ENCODE assay signal across 8 cellular contexts in genomic region chr19:10603873-10604459, GRCh38. TPM values are rescaled to one million over a fixed set of nuclear protein-coding genes. Genes with fewer than 3 reads are reported as not detected.
DNase-seq lines count a peak whose midpoint lies in the region; ATAC-seq and TF ChIP-seq lines count a peak whose summit lies in the region.

No MANE protein-coding gene starts in this region.

- TF ChIP-seq CTCF in GM10248 (IDR thresholded peaks at IDR 0.05; ENCODE audit: control extremely low read depth, extremely low read depth, low read depth, missing control alignments) (no peak), fibroblast of the aortic adventitia (IDR thresholded peaks at IDR 0.05; ENCODE audit: insufficient read depth, low read length) (no peak), gastrocnemius medialis (IDR thresholded peaks at IDR 0.05 in 4 of 5, conservative IDR thresholded peaks at IDR 0.05 in 1 of 5) (no peak)

- H3K4me1 ChIP-seq in HUES6 (ENCODE audit: control insufficient read depth, insufficient read depth, low read length) (peaks cover 19% of the 10 kb centered on the region), gastrocnemius medialis (peaks cover 12 to 18% of the 10 kb centered on the region in 2 donors)

- DNase-seq in GM10248 (ENCODE audit: extremely low spot score) (peak; percentile 67), activated T-cell treated with anti-CD3 and anti-CD28 coated beads for 24 hours (ENCODE audit: low read depth) (peak; percentile 19), fibroblast of the aortic adventitia (ENCODE audit: low read depth) (peak; percentile 13), gastrocnemius medialis (no peak), amygdala (lab: John Stamatoyannopoulos, UW) (no peak), HCEC 1CT (no peak)

- CTCF ChIA-PET in GM10248 (lab: Yijun Ruan, JAX) = interaction anchor here (0.8 to 5.3 kb wide), 8 partner anchors 23 to 188 kb away, joined by 3 to 26 read pairs (median 4); no protein-coding TSS in a partner anchor

- H3K9me3 ChIP-seq in HUES6 (ENCODE audit: control insufficient read depth, insufficient read depth, low read depth, low read length) (no peaks in the 10 kb centered on the region), gastrocnemius medialis (no peaks in the 10 kb centered on the region)

- in situ Hi-C loops in gastrocnemius medialis (cut with MboI; ENCODE audit: low sequenced_read_pairs in 4 of 4) = no loop called here

- H3K27ac ChIP-seq in HUES6 (ENCODE audit: low read depth, low read length) (no peak overlapping the region; the same call in 1 of the 2 replicates), gastrocnemius medialis (peak overlapping the region; percentile 86 to 98 (median 94))

- H3K36me3 ChIP-seq in HUES6 (ENCODE audit: control insufficient read depth, insufficient read depth, low read length) (no peaks in the 10 kb centered on the region), gastrocnemius medialis (no peaks in the 10 kb centered on the region)

- peak overlapping the region; percentile 94 for H3K9ac ChIP-seq in HUES6 (ENCODE audit: low read length)

- H3K4me3 ChIP-seq in HUES6 (ENCODE audit: low read depth, low read length) (peak overlapping the region; percentile 99), fibroblast of the aortic adventitia (ENCODE audit: low read depth, low read length) (peak overlapping the region; percentile 93), gastrocnemius medialis (peak overlapping the region; percentile 93 to 100 (median 98))

- no peaks in the 10 kb centered on the region for H3K27me3 ChIP-seq in HUES6 (ENCODE audit: control insufficient read depth, insufficient read depth, low read length)
- H3K27me3 ChIP-seq in gastrocnemius medialis = no peaks in the 10 kb centered on the region

- POLR2A ChIA-PET in GM10248 (lab: Yijun Ruan, JAX) = interaction anchor here (0.5 to 0.6 kb wide), 2 partner anchors 15 to 924 kb away, joined by 3 read pairs; no protein-coding TSS in a partner anchor

- intact Hi-C loops in gastrocnemius medialis (cut with DNase I; ENCODE audit: low total_unique reads) = loop anchor here (2.0 to 5.0 kb wide), 3 partner anchors 21 to 49 kb away; partner anchors contain the start of gene SLC44A2

- ATAC-seq in gastrocnemius medialis = no peak
- no peak for ATAC-seq in HG03442 (IDR thresholded peaks at IDR 0.05; ENCODE audit: unreplicated experiment)

- TF ChIP-seq POLR2A in gastrocnemius medialis (IDR thresholded peaks at IDR 0.05) = no peak

RNA-seq across cellular contexts. Expression of gene AP1M2, which starts 16.9 kb away (rescaled TPM):
- total RNA-seq in fibroblast of the aortic adventitia (ENCODE audit: low replicate concordance) (not detected in 2 replicates), gastrocnemius medialis (under 1 TPM in 1 of 4 donors, not detected in 3; 0.32 TPM)

RNA-seq across cellular contexts. Expression of gene SLC44A2, which starts 21.4 kb away (rescaled TPM):
- 48.2 and 71.2 TPM in 2 replicates for total RNA-seq in fibroblast of the aortic adventitia (ENCODE audit: low replicate concordance)
- 100 to 1,000 TPM in 2 of 4 donors, 10 to 100 TPM in 2; 51.1 to 168 (median 105) TPM for total RNA-seq in gastrocnemius medialis

RNA-seq across cellular contexts. Expression of gene CDKN2D, which starts 35.2 kb away (rescaled TPM):
- total RNA-seq in fibroblast of the aortic adventitia (ENCODE audit: low replicate concordance) (3.8 and 9.2 TPM in 2 replicates), gastrocnemius medialis (10 to 100 TPM in 3 of 4 donors, 1 to 10 TPM in 1; 7.3 to 18.1 (median 13.4) TPM)

RNA-seq across cellular contexts. Expression of gene KRI1, which starts 38.2 kb away (rescaled TPM):
- total RNA-seq in fibroblast of the aortic adventitia (ENCODE audit: low replicate concordance) (11.1 and 25.0 TPM in 2 replicates), gastrocnemius medialis (10 to 100 TPM; 16.8 to 24.1 (median 19.9) TPM)

RNA-seq across cellular contexts. Expression of gene ILF3, which starts 50.2 kb away (rescaled TPM):
- total RNA-seq in fibroblast of the aortic adventitia (ENCODE audit: low replicate concordance) = 68.3 and 119 TPM in 2 replicates
- total RNA-seq in gastrocnemius medialis = 10 to 100 TPM; 67.3 to 88.2 (median 76.6) TPM

Comparison
In these comparisons a context has a peak if more than half of its experiments do, and no peak if none do; other contexts are left out.
1. DNase-seq: peak in GM10248 (single experiment), activated T-cell treated with anti-CD3 and anti-CD28 coated beads for 24 hours (single experiment) and fibroblast of the aortic adventitia (single experiment); none in gastrocnemius medialis (0 of 2), amygdala (0 of 56) and HCEC 1CT (single experiment).
2. Peak in every context shown above with its lines, with median percentiles within 50 percentile points of each other: H3K4me3 ChIP-seq.